Comparison of ENCODE assay signal across 24 cellular contexts in the genomic region with DNA sequence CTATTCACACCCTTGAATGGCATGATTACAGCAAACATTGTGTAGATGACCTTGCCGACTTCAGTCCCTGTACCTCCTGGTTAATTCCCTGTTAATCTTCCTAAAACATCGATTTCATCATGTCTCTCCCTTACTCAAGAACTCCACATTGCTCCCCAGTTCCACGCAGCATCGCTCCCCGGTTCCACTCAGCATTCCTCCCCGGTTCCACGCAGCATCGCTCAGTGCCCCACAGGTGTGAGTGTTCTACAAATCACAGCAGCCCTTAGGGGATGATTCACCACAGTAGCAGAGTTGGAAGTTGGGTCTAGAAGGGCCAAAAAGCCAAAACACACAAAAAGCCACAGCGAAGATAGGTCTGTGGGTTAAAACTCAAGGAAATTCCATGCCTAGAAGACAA. TPM values are rescaled to one million over a fixed set of nuclear protein-coding genes. Genes with fewer than 3 reads are reported as not detected.
DNase-seq lines count a peak whose midpoint lies in the region; ATAC-seq and TF ChIP-seq lines count a peak whose summit lies in the region.
"Had no signal": no experiment of that assay in that cellular context is flagged by ENCODE, and none has a peak within 500 bp of the region (broad histone marks: within the 10 kb centered on the region; RNA-seq: fewer than 3 reads in every experiment).

No MANE protein-coding gene starts in this region.

- intact Hi-C loops in upper lobe of right lung (cut with DNase I) (loop anchor here (10.0 kb wide), 1 partner anchor 52 kb away; no protein-coding TSS in a partner anchor), A673 (cut with micrococcal nuclease; ENCODE audit: unreplicated experiment) (no loop called here)

- CTCF ChIA-PET in A673 (lab: Charles Lee), result no interaction called here

- H3K9ac ChIP-seq in neural progenitor cell, result no peak overlapping the region

- no peaks in the 10 kb centered on the region for H3K9me3 ChIP-seq in neural progenitor cell (ENCODE audit: low read depth)
- no peaks in the 10 kb centered on the region for H3K9me3 ChIP-seq in upper lobe of right lung
- H3K9me3 ChIP-seq in A673 (ENCODE audit: low read depth, low read length, poor library complexity, severe bottlenecking), result no peaks in the 10 kb centered on the region
- H3K9me3 ChIP-seq: BE2C had no signal

- H3K27me3 Mint-ChIP-seq in chondrocyte (ENCODE audit: low read depth) (peaks cover 7% of the 10 kb centered on the region), neural progenitor cell (ENCODE audit: insufficient read depth, low read depth) (peaks cover 8% of the 10 kb centered on the region)

- ATAC-seq in upper lobe of right lung, result no peak
- ATAC-seq: Panc1 had no signal

- H3K4me1 Mint-ChIP-seq in chondrocyte (ENCODE audit: low read depth), result peaks cover 6% of the 10 kb centered on the region
- peaks cover 17% of the 10 kb centered on the region for H3K4me1 Mint-ChIP-seq in neural progenitor cell

- peaks cover 18% of the 10 kb centered on the region for H3F3A ChIP-seq in neural progenitor cell (ENCODE audit: low read depth)

- H3K36me3 ChIP-seq in neural progenitor cell (no peaks in the 10 kb centered on the region), upper lobe of right lung (no peaks in the 10 kb centered on the region), A673 (ENCODE audit: insufficient read depth, low read length, poor library complexity, severe bottlenecking) (no peaks in the 10 kb centered on the region)
- H3K36me3 ChIP-seq: BE2C had no signal

- H3K9me3 Mint-ChIP-seq in chondrocyte (ENCODE audit: low read depth) (no peaks in the 10 kb centered on the region), neural progenitor cell (no peaks in the 10 kb centered on the region)

- H3K27ac ChIP-seq in neural progenitor cell (no peak overlapping the region), upper lobe of right lung (no peak overlapping the region), A673 (ENCODE audit: low read depth, low read length, poor library complexity, severe bottlenecking) (no peak overlapping the region)
- H3K27ac ChIP-seq: 22Rv1 had no signal

- peak; percentile 41 for DNase-seq in activated effector memory CD4-positive, alpha-beta T cell treated with anti-CD3 and anti-CD28 coated beads, Interleukin-2, amount 50 U/mL, for 16 hours
- no peak for DNase-seq in activated effector memory CD4-positive, alpha-beta T cell treated with Interleukin-2 at 50 U/mL for 16 hours
- DNase-seq in chondrocyte (ENCODE audit: low spot score) (peak; percentile 36), neural progenitor cell (ENCODE audit: low spot score) (no peak), upper lobe of right lung (peak; percentile 37), NCI-H1694 (lab: John Stamatoyannopoulos, UW) (no peak), A673 (ENCODE audit: low spot score) (no peak)
- DNase-seq: ACHN, BE2C, DMS153, DND-41, IMR-90, KG1, MM.1S, NCI-H1048, NCI-H1417, NCI-H1694 treated with DMSO at 0.1 percent for 48 hours, NCI-H2081, NCI-H226, NCI-H510A, NCI-H69, SHP77 had no signal

- H3K4me2 ChIP-seq in neural progenitor cell, result no peak overlapping the region

- H3K4me3 ChIP-seq in neural progenitor cell, result no peak overlapping the region
- no peak overlapping the region for H3K4me3 ChIP-seq in upper lobe of right lung
- H3K4me3 ChIP-seq in A673 (ENCODE audit: low read depth, low read length, poor library complexity, severe bottlenecking), result no peak overlapping the region

- BruUV-seq in A673 (replicated peaks; lab: Mats Ljungman, UMichigan), result no TSS peak

- H3K27me3 ChIP-seq in neural progenitor cell (no peaks in the 10 kb centered on the region), upper lobe of right lung (no peaks in the 10 kb centered on the region), A673 (replicated peaks; ENCODE audit: insufficient read depth, low read depth, low read length, poor library complexity) (no peaks in the 10 kb centered on the region)
- H3K27me3 ChIP-seq: BE2C had no signal

- H3K27ac Mint-ChIP-seq in chondrocyte (ENCODE audit: unreplicated experiment) (no peak overlapping the region), neural progenitor cell (peak overlapping the region; percentile 61)

- H3K4me3 Mint-ChIP-seq in chondrocyte (ENCODE audit: unreplicated experiment), result no peak overlapping the region
- no peak overlapping the region for H3K4me3 Mint-ChIP-seq in neural progenitor cell

- H3K4me1 ChIP-seq in neural progenitor cell, result peaks cover 8% of the 10 kb centered on the region
- peaks cover 9% of the 10 kb centered on the region for H3K4me1 ChIP-seq in upper lobe of right lung
- peaks cover 17% of the 10 kb centered on the region for H3K4me1 ChIP-seq in A673 (ENCODE audit: insufficient read depth, low read length, poor library complexity, severe bottlenecking)

- H3K79me2 ChIP-seq in neural progenitor cell (ENCODE audit: low read depth), result no peaks in the 10 kb centered on the region

- no peaks in the 10 kb centered on the region for H4K20me1 ChIP-seq in neural progenitor cell (ENCODE audit: low read depth)

- POLR2A ChIA-PET in A673 (lab: Charles Lee; ENCODE audit: low non-redundant PET), result no interaction called here

- no peaks in the 10 kb centered on the region for H3K36me3 Mint-ChIP-seq in chondrocyte (ENCODE audit: low read depth)
- no peaks in the 10 kb centered on the region for H3K36me3 Mint-ChIP-seq in neural progenitor cell

- no peak overlapping the region for H2AFZ ChIP-seq in neural progenitor cell (replicated peaks)

- TF ChIP-seq CTCF in chondrocyte (IDR thresholded peaks at IDR 0.05) (no peak), neural progenitor cell (IDR thresholded peaks at IDR 0.05) (no peak), upper lobe of right lung (IDR thresholded peaks at IDR 0.05) (no peak), A673 (conservative IDR thresholded peaks at IDR 0.05; ENCODE audit: low read depth, low read length) (no peak)

RNA-seq across cellular contexts. Expression of gene TNK2, which starts 8.6 kb away (rescaled TPM):
- total RNA-seq in chondrocyte, result 35.5 to 39.8 TPM (median 38.6 TPM) in 3 replicates
- total RNA-seq in neural progenitor cell (ENCODE audit: low replicate concordance), result 5.4 and 19.0 TPM in 2 replicates
- 58.8 TPM for total RNA-seq in upper lobe of right lung
- total RNA-seq in A673 (2021), result 18.2 and 24.4 TPM in 2 replicates

Comparison
In these comparisons a context has a peak if more than half of its experiments do, and no peak if none do; other contexts are left out.
1. DNase-seq: peak in activated effector memory CD4-positive, alpha-beta T cell treated with anti-CD3 and anti-CD28 coated beads, Interleukin-2, amount 50 U/mL, for 16 hours (single experiment), chondrocyte (single experiment) and upper lobe of right lung (single experiment); none in activated effector memory CD4-positive, alpha-beta T cell treated with Interleukin-2 at 50 U/mL for 16 hours (single experiment), neural progenitor cell (single experiment), NCI-H1694 (single experiment) and A673 (single experiment).